Comparison of ENCODE assay signal across 10 cellular contexts in the genomic region with DNA sequence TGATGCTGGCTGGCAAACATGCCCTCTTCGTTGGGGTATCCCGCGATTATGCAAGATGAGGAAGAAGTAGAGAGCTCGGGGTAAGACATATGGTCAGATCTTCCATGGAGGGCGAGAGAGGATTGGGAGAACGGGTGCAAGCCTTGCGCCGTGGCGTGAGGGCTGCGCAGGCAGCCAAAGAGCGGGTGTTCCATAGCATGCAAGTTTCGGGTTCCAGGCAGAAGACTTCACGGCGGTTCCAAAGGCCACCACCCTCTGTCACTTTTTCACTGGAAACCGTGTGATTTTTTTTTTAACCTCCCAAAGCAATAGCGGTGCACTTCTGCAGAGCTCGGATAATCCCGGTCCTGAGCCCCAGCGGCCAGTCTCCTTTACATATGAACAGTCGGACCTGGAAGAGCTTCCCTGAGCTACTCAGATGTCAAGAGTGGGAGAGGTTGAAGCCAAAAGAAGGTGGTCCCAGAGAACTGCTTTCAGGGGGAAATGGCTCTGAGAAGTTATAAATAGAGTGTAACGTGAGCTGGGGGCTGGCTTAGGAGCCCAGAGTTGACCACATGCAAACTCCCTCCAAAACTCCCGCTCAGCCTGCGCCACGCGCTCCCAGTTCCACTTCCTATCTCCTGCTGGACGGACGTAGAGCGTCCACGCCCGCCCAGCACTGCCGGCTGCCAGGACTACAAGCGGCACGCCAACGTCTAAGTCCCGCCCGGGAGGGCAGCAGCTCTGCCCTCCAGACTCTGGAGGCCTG. TPM values are rescaled to one million over a fixed set of nuclear protein-coding genes. Genes with fewer than 3 reads are reported as not detected.
DNase-seq lines count a peak whose midpoint lies in the region; ATAC-seq, FAIRE-seq and TF ChIP-seq lines count a peak whose summit lies in the region.
"Had no signal": no experiment of that assay in that cellular context is flagged by ENCODE, and none has a peak within 500 bp of the region (broad histone marks: within the 10 kb centered on the region; RNA-seq: fewer than 3 reads in every experiment).

A gene (minus strand): TSS at position 475 of the 748 bp plus-strand sequence. CDS start 281 bp downstream, at position 194.

- no peak for TF ChIP-seq CTCF in fibroblast of lung (conservative IDR thresholded peaks at IDR 0.05 in 1 of 2, IDR thresholded peaks at IDR 0.05 in 1 of 2; ENCODE audit: low read depth in 1 of 2, low read length in 2 of 2)

- ATAC-seq in HG02938 (IDR thresholded peaks at IDR 0.05; ENCODE audit: unreplicated experiment): no peak
- no peak for ATAC-seq in GM18909 (IDR thresholded peaks at IDR 0.05; ENCODE audit: poor library complexity, unreplicated experiment)

- H3K4me1 ChIP-seq in fibroblast of lung (ENCODE audit: control insufficient read depth, extremely low read depth, insufficient read depth, low read length) (peaks cover 3% of the 10 kb centered on the region), muscle layer of colon (ENCODE audit: insufficient read depth, low read length) (peaks cover 13% of the 10 kb centered on the region)

- H3K4me2 ChIP-seq in fibroblast of lung (ENCODE audit: extremely low read depth, insufficient read depth, low read length): peak within 1 kb of the TSS; percentile 96

- peak; percentile 99 for FAIRE-seq in A204.1 (lab: Jason Lieb, UNC)

- H4K20me1 ChIP-seq in fibroblast of lung (ENCODE audit: control insufficient read depth, extremely low read depth, insufficient read depth, low read length): no peaks in the 10 kb centered on the region

- peak within 1 kb of the TSS; percentile 57 to 73 (median 64) for H3K4me3 ChIP-seq in fibroblast of lung (replicated peaks in 1 of 4; ENCODE audit: control extremely low read depth in 1 of 4, insufficient read depth in 1 of 4, low read depth in 3 of 4, low read length in 4 of 4)
- peak within 1 kb of the TSS; percentile 43 to 65 for H3K4me3 ChIP-seq in muscle layer of colon (ENCODE audit: low read depth in 1 of 2, low read length in 2 of 2)

- peaks cover 13% of the 10 kb centered on the region for H3K27me3 ChIP-seq in fibroblast of lung (ENCODE audit: control insufficient read depth, insufficient read depth, low read length)
- H3K27me3 ChIP-seq in muscle layer of colon (ENCODE audit: control insufficient read depth in 1 of 2, insufficient read depth in 2 of 2, low read length in 2 of 2): peaks cover 25 to 38% of the 10 kb centered on the region in 2 donors

- H3K36me3 ChIP-seq in fibroblast of lung (ENCODE audit: control insufficient read depth, insufficient read depth, low read length): no peaks in the 10 kb centered on the region
- H3K36me3 ChIP-seq in muscle layer of colon (ENCODE audit: insufficient read depth, low read length): no peaks in the 10 kb centered on the region
- H3K36me3 ChIP-seq: adrenal gland had no signal

- H3K79me2 ChIP-seq in fibroblast of lung (ENCODE audit: control insufficient read depth, insufficient read depth, low read length): no peaks in the 10 kb centered on the region

- H3K9ac ChIP-seq in fibroblast of lung (ENCODE audit: insufficient read depth, low read length) (no peak within 1 kb of the TSS), muscle layer of colon (ENCODE audit: low read length) (no peak within 1 kb of the TSS)

- peak within 1 kb of the TSS; percentile 87 for H2AFZ ChIP-seq in fibroblast of lung (ENCODE audit: low read length)

- DNase-seq in NCI-H524 (lab: John Stamatoyannopoulos, UW) (peak; percentile 86 to 92), fibroblast of lung (ENCODE audit: low read depth in 2 of 2) (peak; percentile 31 to 89), SIG-M5 (lab: John Stamatoyannopoulos, UW) (no peak), SHP77 (lab: John Stamatoyannopoulos, UW) (no peak)
- DNase-seq: CD4-positive, CD25-positive, alpha-beta regulatory T cell had no signal

- peak within 1 kb of the TSS; percentile 30 for H3K27ac ChIP-seq in fibroblast of lung (ENCODE audit: insufficient read depth, low read length)
- H3K27ac ChIP-seq in muscle layer of colon (ENCODE audit: low read depth, low read length): peak within 1 kb of the TSS; percentile 47

- H3K9me3 ChIP-seq in fibroblast of lung (ENCODE audit: control insufficient read depth, insufficient read depth, low read depth, low read length): no peaks in the 10 kb centered on the region
- no peaks in the 10 kb centered on the region for H3K9me3 ChIP-seq in muscle layer of colon (ENCODE audit: low read length)
- H3K9me3 ChIP-seq: adrenal gland had no signal

RNA-seq across cellular contexts. Expression of the gene that starts here (rescaled TPM):
- 0.50 and 1.5 TPM in 2 replicates for total RNA-seq in fibroblast of lung
- 0.28 and 3.3 TPM in 2 replicates for polyA plus RNA-seq in fibroblast of lung
- polyA plus RNA-seq in fibroblast of lung (2012): 0.38 and 2.5 TPM in 2 replicates
- polyA minus RNA-seq in fibroblast of lung (ENCODE audit: low replicate concordance): 0.48 TPM in 1 of 2 replicates, not detected in the other
- total RNA-seq: CD4-positive, CD25-positive, alpha-beta regulatory T cell had no signal
- polyA plus RNA-seq: CD4-positive, CD25-positive, alpha-beta regulatory T cell had no signal

Comparison
In these comparisons a context has a peak if more than half of its experiments do, and no peak if none do; other contexts are left out.
1. DNase-seq: peak in NCI-H524 (2 of 2) and fibroblast of lung (2 of 2); none in SIG-M5 (single experiment) and SHP77 (0 of 2).